Comparison of ENCODE assay signal across 11 cellular contexts in the genomic region with DNA sequence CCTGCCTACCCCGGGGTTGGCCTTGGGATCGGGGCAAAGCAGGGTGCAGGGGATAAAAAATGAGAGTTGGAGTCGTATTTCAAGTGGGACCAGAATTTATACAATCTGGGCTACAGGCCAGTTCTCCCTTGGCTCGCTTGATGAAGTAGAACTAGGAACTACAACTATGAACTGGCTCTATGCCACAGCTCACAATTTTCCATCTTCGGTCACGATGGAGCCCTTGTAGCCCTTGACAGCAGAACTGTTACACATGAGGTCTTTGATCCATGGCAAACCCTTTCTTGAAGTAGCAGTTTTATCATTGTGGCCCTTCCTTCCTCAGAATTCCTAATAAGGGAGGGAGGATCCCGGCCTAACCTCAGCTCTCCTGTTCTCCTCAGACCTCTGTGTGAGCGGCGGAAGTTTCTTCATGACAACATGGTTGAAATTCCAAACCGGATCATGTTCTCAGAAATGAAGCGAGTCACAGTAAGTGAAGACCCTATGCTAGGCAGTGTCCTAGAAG. TPM values are rescaled to one million over a fixed set of nuclear protein-coding genes. Genes with fewer than 3 reads are reported as not detected.
DNase-seq lines count a peak whose midpoint lies in the region; ATAC-seq and TF ChIP-seq lines count a peak whose summit lies in the region.
"Had no signal": no experiment of that assay in that cellular context is flagged by ENCODE, and none has a peak within 500 bp of the region (broad histone marks: within the 10 kb centered on the region; RNA-seq: fewer than 3 reads in every experiment).

No MANE protein-coding gene starts in this region.

- H4K20me1 ChIP-seq in BLaER1: no peaks in the 10 kb centered on the region

- H3K36me3 Mint-ChIP-seq in osteocyte (ENCODE audit: unreplicated experiment): peaks cover 19% of the 10 kb centered on the region
- H3K36me3 Mint-ChIP-seq: IgD-negative memory B cell had no signal

- H3K9me3 Mint-ChIP-seq in osteocyte (ENCODE audit: unreplicated experiment): no peaks in the 10 kb centered on the region
- H3K9me3 Mint-ChIP-seq: IgD-negative memory B cell had no signal

- no peaks in the 10 kb centered on the region for H3K27me3 Mint-ChIP-seq in osteocyte (ENCODE audit: unreplicated experiment)
- H3K27me3 Mint-ChIP-seq: IgD-negative memory B cell had no signal

- H3K4me2 ChIP-seq in BLaER1: no peak overlapping the region

- TF ChIP-seq CTCF in VCaP (conservative IDR thresholded peaks at IDR 0.05) (no peak), osteocyte (IDR thresholded peaks at IDR 0.05) (no peak)

- H3K27ac Mint-ChIP-seq in osteocyte (ENCODE audit: unreplicated experiment): peak overlapping the region; percentile 79
- H3K27ac Mint-ChIP-seq: IgD-negative memory B cell had no signal

- H3K36me3 ChIP-seq in BLaER1: peaks cover 99% of the 10 kb centered on the region

- ATAC-seq in HG02623 (IDR thresholded peaks at IDR 0.05; ENCODE audit: unreplicated experiment): no peak

- no peak overlapping the region for H3K4me3 ChIP-seq in BLaER1

- H3K27me3 ChIP-seq in BLaER1: no peaks in the 10 kb centered on the region

- H3K27ac ChIP-seq in BLaER1 (no peak overlapping the region), VCaP (peak overlapping the region; percentile 99)

- H3K9me3 ChIP-seq in BLaER1: no peaks in the 10 kb centered on the region
- H3K9me3 ChIP-seq: Caco-2 had no signal

- H3K9ac ChIP-seq in BLaER1: 0 out of 2 replicates have a peak overlapping the region, but pooled peaks have one; percentile 1

- H3K4me1 Mint-ChIP-seq in osteocyte (ENCODE audit: unreplicated experiment): peaks cover 14% of the 10 kb centered on the region

- H3K4me3 Mint-ChIP-seq in osteocyte (ENCODE audit: unreplicated experiment): no peak overlapping the region
- H3K4me3 Mint-ChIP-seq: activated CD8-positive, alpha-beta T cell treated with anti-CD3 and anti-CD28 coated beads, Interleukin-2, amount 10 ng/mL, durations not matched to agents 7 days and 5 days; IgD-negative memory B cell had no signal

- H3K4me1 ChIP-seq in BLaER1: no peaks in the 10 kb centered on the region
- H3K4me1 ChIP-seq: Caco-2 had no signal

- DNase-seq in fibroblast of the conjunctiva (ENCODE audit: low read depth): peak; percentile 85
- no peak for DNase-seq in osteocyte (ENCODE audit: extremely low spot score, unreplicated experiment)
- DNase-seq in GM03348 (ENCODE audit: low spot score): no peak
- no peak for DNase-seq in activated effector memory CD4-positive, alpha-beta T cell treated with Interleukin-2 at 50 U/mL for 16 hours
- DNase-seq in stimulated activated CD4-positive, alpha-beta T cell treated with anti-CD3 and anti-CD28 coated beads, Interleukin-4, amount 100 ng/mL, for 1 hour: no peak

RNA-seq across cellular contexts. Expression of gene LIG3, which starts 17.1 kb away (rescaled TPM):
- total RNA-seq in osteocyte: 38.6 and 44.7 TPM in 2 replicates

RNA-seq across cellular contexts. Expression of gene ZNF830, which starts 36.1 kb away (rescaled TPM):
- total RNA-seq in osteocyte: 16.4 and 17.5 TPM in 2 replicates

RNA-seq across cellular contexts. Expression of gene CCT6B, which starts 36.1 kb away (rescaled TPM):
- 3.2 and 3.6 TPM in 2 replicates for total RNA-seq in osteocyte
